9 cellular contexts compared by ENCODE assay signal in the genomic region with DNA sequence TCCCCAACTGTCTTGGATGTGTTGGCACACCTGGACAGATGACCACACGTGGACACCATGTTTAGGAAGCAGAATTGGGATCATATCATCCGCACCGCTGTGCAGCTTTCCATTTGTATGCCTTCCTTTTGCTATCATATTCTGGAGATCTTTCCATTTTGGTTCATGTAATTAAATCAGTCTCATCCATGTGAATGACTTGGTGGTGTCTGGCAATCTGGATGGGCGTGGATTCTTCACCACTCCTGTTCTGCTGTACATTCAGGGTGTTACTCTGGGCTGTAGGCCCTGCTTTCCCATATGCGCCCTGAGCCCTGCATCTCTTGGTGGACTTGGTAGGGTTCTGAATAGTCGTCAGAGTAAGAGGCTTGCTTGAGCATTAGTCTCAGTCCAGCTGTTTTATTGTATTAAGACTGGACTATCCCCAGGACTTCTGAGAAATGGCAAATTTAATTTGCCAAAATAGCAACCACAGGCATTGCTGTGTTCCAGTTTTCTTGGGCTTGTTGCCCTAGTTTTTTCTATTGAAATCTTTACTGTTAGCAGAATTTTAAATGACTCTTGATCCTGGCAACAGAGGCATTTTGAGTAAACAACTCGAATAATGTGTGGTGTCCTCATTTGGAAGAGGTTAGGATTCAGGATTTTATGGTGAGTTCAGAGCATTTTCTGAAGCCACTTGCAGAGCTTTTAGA. TPM values are rescaled to one million over a fixed set of nuclear protein-coding genes. Genes with fewer than 3 reads are reported as not detected.
DNase-seq lines count a peak whose midpoint lies in the region; ATAC-seq, FAIRE-seq and TF ChIP-seq lines count a peak whose summit lies in the region.
"Had no signal": no experiment of that assay in that cellular context is flagged by ENCODE, and none has a peak within 500 bp of the region (broad histone marks: within the 10 kb centered on the region; RNA-seq: fewer than 3 reads in every experiment).

No MANE protein-coding gene starts in this region.

- peak overlapping the region in 1 of 4 donors; percentile 16 for H3K4me3 ChIP-seq in tibial nerve

- peak overlapping the region; percentile 87 for H3K27ac Mint-ChIP-seq in activated T-cell treated with anti-CD3 and anti-CD28 coated beads, Interleukin-2, amount 50 U/mL, for 24 hours
- peak overlapping the region; percentile 62 for H3K27ac Mint-ChIP-seq in memory B cell

- H3K27me3 Mint-ChIP-seq in activated T-cell treated with anti-CD3 and anti-CD28 coated beads, Interleukin-2, amount 50 U/mL, for 24 hours, result no peaks in the 10 kb centered on the region
- no peaks in the 10 kb centered on the region for H3K27me3 Mint-ChIP-seq in memory B cell

- peak overlapping the region; percentile 84 for H3K27ac ChIP-seq in cingulate gyrus (ENCODE audit: low read depth, low read length)
- H3K27ac ChIP-seq in tibial nerve, result peak overlapping the region; percentile 39 to 87 (median 75)

- peaks cover 0 to 3% (median under 1%) of the 10 kb centered on the region in 4 donors for H3K9me3 ChIP-seq in tibial nerve

- no peak for TF ChIP-seq CTCF in tibial nerve (IDR thresholded peaks at IDR 0.05)

- H3K4me3 Mint-ChIP-seq in activated T-cell treated with anti-CD3 and anti-CD28 coated beads, Interleukin-2, amount 50 U/mL, for 24 hours, result peak overlapping the region; percentile 53
- H3K4me3 Mint-ChIP-seq in memory B cell, result no peak overlapping the region

- H3K9me3 Mint-ChIP-seq in activated T-cell treated with anti-CD3 and anti-CD28 coated beads, Interleukin-2, amount 50 U/mL, for 24 hours, result peaks cover 3% of the 10 kb centered on the region
- H3K9me3 Mint-ChIP-seq in memory B cell, result peaks cover 3% of the 10 kb centered on the region

- no peak for FAIRE-seq in GM19239 (lab: Jason Lieb, UNC)

- no peak for TF ChIP-seq POLR2A in tibial nerve (IDR thresholded peaks at IDR 0.05)

- 68 to 72% methylated on average over 7 of the region's 7 CpGs for WGBS in tibial nerve, 2 donors

- peaks cover 0 to 50% (median 18%) of the 10 kb centered on the region in 4 donors for H3K4me1 ChIP-seq in tibial nerve

- DNase-seq in activated T-cell treated with anti-CD3 and anti-CD28 coated beads, Interleukin-2, amount 50 U/mL, for 24 hours, result no peak
- DNase-seq in activated T-cell treated with anti-CD3 and anti-CD28 coated beads for 4 hours, result no peak
- no peak for DNase-seq in memory B cell (ENCODE audit: low spot score in 2 of 2)
- DNase-seq in tibial nerve (ENCODE audit: low spot score in 2 of 2), result no peak
- no peak for DNase-seq in NCI-H1092 (lab: John Stamatoyannopoulos, UW)
- no peak for DNase-seq in GM19239 (ENCODE audit: insufficient read length, low spot score)
- DNase-seq in iPS-NIHi11 (ENCODE audit: low spot score), result no peak

- peaks cover 0 to 7% (median 0%) of the 10 kb centered on the region in 3 donors for H3K36me3 ChIP-seq in tibial nerve

- H3K4me1 Mint-ChIP-seq in activated T-cell treated with anti-CD3 and anti-CD28 coated beads, Interleukin-2, amount 50 U/mL, for 24 hours (ENCODE audit: low read depth), result peaks cover 76% of the 10 kb centered on the region
- H3K4me1 Mint-ChIP-seq in memory B cell, result peaks cover 45% of the 10 kb centered on the region

- peaks cover 26% of the 10 kb centered on the region for H3K36me3 Mint-ChIP-seq in activated T-cell treated with anti-CD3 and anti-CD28 coated beads, Interleukin-2, amount 50 U/mL, for 24 hours (ENCODE audit: low read depth)
- peaks cover 25% of the 10 kb centered on the region for H3K36me3 Mint-ChIP-seq in memory B cell

- TF ChIP-seq EP300 in tibial nerve (IDR thresholded peaks at IDR 0.05), result peak in 1 of 2 donors; percentile 8

- no peak for ATAC-seq in memory B cell (ENCODE audit: low read depth)

- H3K27me3 ChIP-seq in tibial nerve, result no peaks in the 10 kb centered on the region

RNA-seq across cellular contexts. Expression of gene BANP, which starts 14.9 kb away (rescaled TPM):
- 10 to 100 TPM; 21.9 to 27.3 (median 24.6) TPM for total RNA-seq in tibial nerve

RNA-seq across cellular contexts. Expression of gene CA5A, which starts 29.8 kb away (rescaled TPM):
- not detected for total RNA-seq in tibial nerve
- total RNA-seq: urinary bladder had no signal
